10 cellular contexts compared by ENCODE assay signal in genomic region chr15:89091667-89092220, GRCh38. TPM values are rescaled to one million over a fixed set of nuclear protein-coding genes. Genes with fewer than 3 reads are reported as not detected.
DNase-seq lines count a peak whose midpoint lies in the region; TF ChIP-seq lines count a peak whose summit lies in the region.
"Had no signal": no experiment of that assay in that cellular context is flagged by ENCODE, and none has a peak within 500 bp of the region (broad histone marks: within the 10 kb centered on the region; RNA-seq: fewer than 3 reads in every experiment).

No MANE protein-coding gene starts in this region.

- H3K79me2 ChIP-seq in MM.1S (ENCODE audit: low read length) (peaks cover 82% of the 10 kb centered on the region), osteoblast (ENCODE audit: insufficient read depth, low read length) (peaks cover 77% of the 10 kb centered on the region)

- H3K27me3 ChIP-seq in BLaER1 treated with 17β-estradiol and CSF1 and Interleukin-3, amounts not matched to agents 10 nM and 100 nM = no peaks in the 10 kb centered on the region
- H3K27me3 ChIP-seq in MM.1S (replicated peaks; ENCODE audit: insufficient read depth, low read length) (no peaks in the 10 kb centered on the region), colonic mucosa (no peaks in the 10 kb centered on the region), osteoblast (ENCODE audit: insufficient read depth, low read length) (no peaks in the 10 kb centered on the region)

- H3K9ac ChIP-seq in BLaER1 treated with 17β-estradiol and CSF1 and Interleukin-3, amounts not matched to agents 10 nM and 100 nM = peak overlapping the region in 8 of 11 experiments; percentile 18 to 70 (median 61); a peak in 11 of 22 replicates
- H3K9ac ChIP-seq in MM.1S (ENCODE audit: low read length) (peak overlapping the region; percentile 61), colonic mucosa (ENCODE audit: low read depth in 2 of 2, low read length in 2 of 2) (no peak overlapping the region)

- H3F3A ChIP-seq in MM.1S (ENCODE audit: insufficient read depth, low read length) = 0 out of 2 replicates have a peak, but pooled peaks cover 16% of the 10 kb centered on the region

- peak overlapping the region in 1 of 10 experiments; percentile 32; a peak in 3 of 20 replicates for H3K4me3 ChIP-seq in BLaER1 treated with 17β-estradiol and CSF1 and Interleukin-3, amounts not matched to agents 10 nM and 100 nM
- H3K4me3 ChIP-seq in MM.1S (ENCODE audit: low read length) (peak overlapping the region; percentile 44), colonic mucosa (no peak overlapping the region), osteoblast (ENCODE audit: insufficient read depth, low read length) (peak overlapping the region; percentile 58)

- no peak for TF ChIP-seq CTCF in MM.1S (IDR thresholded peaks at IDR 0.05; ENCODE audit: low read length)
- TF ChIP-seq CTCF in colonic mucosa (IDR thresholded peaks at IDR 0.05) = no peak
- TF ChIP-seq CTCF in osteoblast (IDR thresholded peaks at IDR 0.05; ENCODE audit: extremely low read depth, low read depth, low read length) = no peak

- H3K4me2 ChIP-seq in BLaER1 treated with 17β-estradiol and CSF1 and Interleukin-3, amounts not matched to agents 10 nM and 100 nM = peak overlapping the region; percentile 60 to 99 (median 93)
- H3K4me2 ChIP-seq in MM.1S (ENCODE audit: low read depth, low read length) (peak overlapping the region; percentile 73), osteoblast (ENCODE audit: insufficient read depth, low read length) (peak overlapping the region; percentile 83)

- H4K20me1 ChIP-seq in BLaER1 treated with 17β-estradiol and CSF1 and Interleukin-3, amounts not matched to agents 10 nM and 100 nM = peaks cover 0 to 25% (median 5%) of the 10 kb centered on the region in 11 experiments; a peak in 9 of 22 replicates
- no peaks in the 10 kb centered on the region for H4K20me1 ChIP-seq in MM.1S (ENCODE audit: insufficient read depth, low read length)
- H4K20me1 ChIP-seq in osteoblast (ENCODE audit: insufficient read depth, low read length) = no peaks in the 10 kb centered on the region

- H3K9me3 ChIP-seq in BLaER1 treated with 17β-estradiol and CSF1 and Interleukin-3, amounts not matched to agents 10 nM and 100 nM (replicated peaks in 1 of 11) = no peaks in the 10 kb centered on the region
- H3K9me3 ChIP-seq in MM.1S (replicated peaks; ENCODE audit: insufficient read depth, low read length) = no peaks in the 10 kb centered on the region
- no peaks in the 10 kb centered on the region for H3K9me3 ChIP-seq in colonic mucosa
- no peaks in the 10 kb centered on the region for H3K9me3 ChIP-seq in osteoblast (ENCODE audit: low read depth, low read length)

- intact Hi-C loops in colonic mucosa (cut with DNase I) = no loop called here

- no peak overlapping the region for H2AFZ ChIP-seq in MM.1S (ENCODE audit: low read length)
- peak overlapping the region; percentile 17 for H2AFZ ChIP-seq in osteoblast (ENCODE audit: low read length)

- H3K27ac ChIP-seq in BLaER1 treated with 17β-estradiol and CSF1 and Interleukin-3, amounts not matched to agents 10 nM and 100 nM = peak overlapping the region in 10 of 11 experiments; percentile 22 to 70 (median 58); a peak in 13 of 22 replicates
- H3K27ac ChIP-seq in MM.1S (ENCODE audit: low read length) (peak overlapping the region; percentile 50; the same call in 1 of the 2 replicates), colonic mucosa (peak overlapping the region; percentile 64), osteoblast (ENCODE audit: low read depth, low read length) (peak overlapping the region; percentile 93)

- no peaks in the 10 kb centered on the region for H3K9me2 ChIP-seq in MM.1S (replicated peaks; ENCODE audit: insufficient read depth, low read length)

- DNase-seq in MM.1S = no peak
- no peak for DNase-seq in colonic mucosa
- no peak for DNase-seq in osteoblast (ENCODE audit: insufficient read length, low spot score, missing footprints)
- DNase-seq in GM03348 (ENCODE audit: low spot score) = no peak
- DNase-seq in NCI-H1436 treated with DMSO at 0.1 percent for 48 hours (lab: John Stamatoyannopoulos, UW) = no peak
- DNase-seq in AG08396 (ENCODE audit: low spot score) = no peak
- no peak for DNase-seq in iPS-NIHi11 (ENCODE audit: low spot score)
- DNase-seq: GF-D8, NCI-H2171 had no signal

- peaks cover 0 to 27% (median 16%) of the 10 kb centered on the region in 11 experiments; a peak in 11 of 22 replicates for H3K36me3 ChIP-seq in BLaER1 treated with 17β-estradiol and CSF1 and Interleukin-3, amounts not matched to agents 10 nM and 100 nM
- peaks cover 6% of the 10 kb centered on the region; the same call in 1 of the 2 replicates for H3K36me3 ChIP-seq in MM.1S (replicated peaks; ENCODE audit: insufficient read depth, low read length)
- no peaks in the 10 kb centered on the region for H3K36me3 ChIP-seq in colonic mucosa
- H3K36me3 ChIP-seq in osteoblast (ENCODE audit: insufficient read depth, low read length) = peaks cover 10% of the 10 kb centered on the region

- peaks cover 44 to 75% (median 45%) of the 10 kb centered on the region in 10 experiments for H3K4me1 ChIP-seq in BLaER1 treated with 17β-estradiol and CSF1 and Interleukin-3, amounts not matched to agents 10 nM and 100 nM
- H3K4me1 ChIP-seq in MM.1S (ENCODE audit: low read length) = peaks cover 22% of the 10 kb centered on the region
- H3K4me1 ChIP-seq in colonic mucosa = peaks cover 19% of the 10 kb centered on the region
- peaks cover 51% of the 10 kb centered on the region for H3K4me1 ChIP-seq in osteoblast (ENCODE audit: insufficient read depth, low read length)

RNA-seq across cellular contexts. Expression of gene ABHD2, which starts 3.5 kb away (rescaled TPM):
- total RNA-seq in colonic mucosa (10 to 100 TPM; 71.5 to 86.7 TPM), osteoblast (115 and 151 TPM in 2 replicates)

Comparison
In these comparisons a context has a peak if more than half of its experiments do, and no peak if none do; other contexts are left out.
1. H3K9ac ChIP-seq: peak in BLaER1 treated with 17β-estradiol and CSF1 and Interleukin-3, amounts not matched to agents 10 nM and 100 nM (8 of 11) and MM.1S (single experiment); none in colonic mucosa (0 of 2).
2. Peak in every context shown above with its lines, with median percentiles within 50 percentile points of each other: H3K27ac ChIP-seq and H3K4me2 ChIP-seq.